Comparison of ENCODE assay signal across 8 cellular contexts in the genomic region with DNA sequence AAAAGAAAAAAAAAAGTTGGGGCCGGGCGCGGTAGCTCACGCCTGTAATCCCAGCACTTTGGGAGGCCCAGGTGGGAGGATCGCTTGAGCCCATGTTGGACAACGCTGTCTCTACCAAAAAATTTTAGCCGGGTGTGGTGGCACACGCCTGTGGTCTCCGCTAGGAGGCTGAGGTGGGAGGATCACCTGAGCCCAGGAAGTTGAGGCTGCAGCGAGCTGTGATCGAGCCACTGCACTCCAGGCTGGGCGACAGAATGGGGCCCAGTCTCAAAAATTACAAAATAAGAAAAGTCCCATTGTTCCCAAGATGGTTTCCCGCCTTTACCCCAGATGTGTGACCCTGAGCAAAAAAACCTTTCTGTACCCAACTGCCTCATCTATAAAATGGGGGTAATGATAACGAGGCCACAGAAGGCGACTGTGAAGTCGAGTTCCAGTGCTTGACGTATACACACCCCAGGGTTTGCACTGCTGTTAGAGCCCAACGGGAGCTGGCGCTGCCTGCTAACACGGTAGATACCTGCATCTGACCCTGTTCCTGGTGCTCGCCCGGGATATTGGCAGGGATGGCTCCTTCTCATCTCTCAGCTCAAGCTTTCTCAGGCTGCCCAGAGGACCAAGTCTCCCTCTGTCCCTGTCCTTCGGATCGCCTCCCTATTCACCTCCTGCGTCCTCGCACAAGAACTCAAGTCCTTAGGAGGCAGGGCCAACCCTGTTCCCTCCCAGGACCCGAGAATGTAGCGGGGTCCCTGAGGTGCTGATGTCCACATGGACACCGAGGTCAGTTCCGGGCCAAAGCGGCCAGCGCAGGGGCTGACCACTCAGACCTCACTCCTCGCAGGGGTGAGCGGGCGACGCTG. TPM values are rescaled to one million over a fixed set of nuclear protein-coding genes. Genes with fewer than 3 reads are reported as not detected.
DNase-seq lines count a peak whose midpoint lies in the region; ATAC-seq, FAIRE-seq and TF ChIP-seq lines count a peak whose summit lies in the region.

No MANE protein-coding gene starts in this region.

- 29 to 56% methylated on average over 19 to 36 of the region's 36 CpGs for WGBS in upper lobe of left lung, 2 donors

- TF ChIP-seq POLR2A in GM12892 (IDR thresholded peaks at IDR 0.05; ENCODE audit: low read depth, low read length) (no peak), breast epithelium (IDR thresholded peaks at IDR 0.05) (no peak), upper lobe of left lung (IDR thresholded peaks at IDR 0.05) (no peak)

- no peaks in the 10 kb centered on the region for H3K27me3 Mint-ChIP-seq in memory B cell

- H3K4me3 ChIP-seq in MG63 (peak overlapping the region; percentile 82), breast epithelium (peak overlapping the region; percentile 72 to 98 (median 96)), upper lobe of left lung (peak overlapping the region; percentile 73 to 99 (median 90))

- H3K27ac ChIP-seq in breast epithelium, result peak overlapping the region; percentile 97 to 99
- H3K27ac ChIP-seq in upper lobe of left lung, result peak overlapping the region; percentile 93 to 98 (median 95)

- H3K9me3 Mint-ChIP-seq in memory B cell, result no peaks in the 10 kb centered on the region

- H3K4me3 Mint-ChIP-seq in memory B cell, result peak overlapping the region; percentile 94

- no peak for TF ChIP-seq EP300 in upper lobe of left lung (IDR thresholded peaks at IDR 0.05)

- peaks cover 21% of the 10 kb centered on the region for H3K4me1 Mint-ChIP-seq in memory B cell

- DNase-seq in GM12892 (ENCODE audit: insufficient read length) (no peak), MG63 (peak; percentile 86), breast epithelium (ENCODE audit: low spot score in 2 of 2) (no peak), memory B cell (ENCODE audit: low spot score in 2 of 2) (no peak), upper lobe of left lung (peak in 1 of 2 donors; percentile 2), urothelium cell line (ENCODE audit: low spot score) (no peak)

- H3K36me3 ChIP-seq in MG63 (peaks cover 49% of the 10 kb centered on the region), breast epithelium (no peaks in the 10 kb centered on the region), upper lobe of left lung (peaks cover 0 to 26% (median 19%) of the 10 kb centered on the region in 4 donors)

- H3K27me3 ChIP-seq in MG63, result no peaks in the 10 kb centered on the region
- H3K27me3 ChIP-seq in breast epithelium, result no peaks in the 10 kb centered on the region
- H3K27me3 ChIP-seq in upper lobe of left lung, result no peaks in the 10 kb centered on the region

- FAIRE-seq in GM12892 (lab: Jason Lieb, UNC), result peak; percentile 60
- FAIRE-seq in urothelium cell line (lab: Jason Lieb, UNC), result no peak

- no peak for ATAC-seq in memory B cell (ENCODE audit: low read depth)
- no peak for ATAC-seq in upper lobe of left lung (ENCODE audit: low FRiP score in 2 of 2)
- ATAC-seq in GM18519 (IDR thresholded peaks at IDR 0.05; ENCODE audit: low FRiP score, unreplicated experiment), result no peak
- no peak for ATAC-seq in GM18909 (IDR thresholded peaks at IDR 0.05; ENCODE audit: poor library complexity, unreplicated experiment)

- H3K4me1 ChIP-seq in breast epithelium (peaks cover 0 to 21% of the 10 kb centered on the region in 2 donors), upper lobe of left lung (peaks cover 32 to 55% (median 43%) of the 10 kb centered on the region in 4 donors)

- TF ChIP-seq CTCF in breast epithelium (IDR thresholded peaks at IDR 0.05) (peak in 1 of 3 donors; percentile 5), upper lobe of left lung (IDR thresholded peaks at IDR 0.05) (no peak)

- H3K9me3 ChIP-seq in MG63 (no peaks in the 10 kb centered on the region), breast epithelium (no peaks in the 10 kb centered on the region), upper lobe of left lung (no peaks in the 10 kb centered on the region)

- peaks cover 5% of the 10 kb centered on the region for H3K36me3 Mint-ChIP-seq in memory B cell

- intact Hi-C loops in breast epithelium (cut with DNase I; ENCODE audit: low total_unique reads), result no loop called here

- peak overlapping the region; percentile 96 for H3K27ac Mint-ChIP-seq in memory B cell

RNA-seq across cellular contexts. Expression of gene RPLP2, which starts 1.1 kb away (rescaled TPM):
- 3,963 TPM for polyA plus RNA-seq in GM12892 (2012; ENCODE audit: missing spikeins)
- total RNA-seq in MG63 (2014; rRNA removed; shearing (Covaris generic); ENCODE audit: low replicate concordance), result 770 and 1,105 TPM in 2 replicates
- total RNA-seq in breast epithelium (1,000 to 10,000 TPM in 2 of 3 donors, 100 to 1,000 TPM in 1; 583 to 1,665 (median 1,093) TPM), upper lobe of left lung (1,000 to 10,000 TPM in 2 of 6 donors, 100 to 1,000 TPM in 4; 451 to 1,926 (median 773) TPM)

RNA-seq across cellular contexts. Expression of gene PIDD1, which starts 3.6 kb away (rescaled TPM):
- polyA plus RNA-seq in GM12892 (2012; ENCODE audit: missing spikeins), result 5.0 TPM
- total RNA-seq in MG63 (2014; rRNA removed; shearing (Covaris generic); ENCODE audit: low replicate concordance), result 4.9 and 10.8 TPM in 2 replicates
- total RNA-seq in breast epithelium (10 to 100 TPM; 10.2 to 17.3 (median 16.7) TPM), upper lobe of left lung (10 to 100 TPM in 5 of 6 donors, 1 to 10 TPM in 1; 5.2 to 76.5 (median 15.4) TPM)

RNA-seq across cellular contexts. Expression of gene PNPLA2, which starts 10.1 kb away (rescaled TPM):
- 5.5 TPM for polyA plus RNA-seq in GM12892 (2012; ENCODE audit: missing spikeins)
- total RNA-seq in MG63 (2014; rRNA removed; shearing (Covaris generic); ENCODE audit: low replicate concordance), result 4.2 and 12.4 TPM in 2 replicates
- total RNA-seq in breast epithelium, result 100 to 1,000 TPM; 103 to 266 (median 109) TPM
- total RNA-seq in upper lobe of left lung, result 100 to 1,000 TPM in 4 of 6 donors, 10 to 100 TPM in 2; 74.5 to 303 (median 164) TPM

RNA-seq across cellular contexts. Expression of gene SLC25A22, which starts 10.6 kb away (rescaled TPM):
- polyA plus RNA-seq in GM12892 (2012; ENCODE audit: missing spikeins), result 5.7 TPM
- 28.6 and 31.3 TPM in 2 replicates for total RNA-seq in MG63 (2014; rRNA removed; shearing (Covaris generic); ENCODE audit: low replicate concordance)
- total RNA-seq in breast epithelium, result 10 to 100 TPM in 1 of 3 donors, 1 to 10 TPM in 2; 2.7 to 11.5 (median 4.7) TPM
- 10 to 100 TPM; 13.6 to 29.3 (median 22.3) TPM for total RNA-seq in upper lobe of left lung

RNA-seq across cellular contexts. Expression of gene CEND1, which starts 18.8 kb away (rescaled TPM):
- polyA plus RNA-seq in GM12892 (2012; ENCODE audit: missing spikeins), result 1.9 TPM
- not detected in 2 replicates for total RNA-seq in MG63 (2014; rRNA removed; shearing (Covaris generic); ENCODE audit: low replicate concordance)
- not detected for total RNA-seq in breast epithelium
- not detected for total RNA-seq in upper lobe of left lung
